In the genomic region with DNA sequence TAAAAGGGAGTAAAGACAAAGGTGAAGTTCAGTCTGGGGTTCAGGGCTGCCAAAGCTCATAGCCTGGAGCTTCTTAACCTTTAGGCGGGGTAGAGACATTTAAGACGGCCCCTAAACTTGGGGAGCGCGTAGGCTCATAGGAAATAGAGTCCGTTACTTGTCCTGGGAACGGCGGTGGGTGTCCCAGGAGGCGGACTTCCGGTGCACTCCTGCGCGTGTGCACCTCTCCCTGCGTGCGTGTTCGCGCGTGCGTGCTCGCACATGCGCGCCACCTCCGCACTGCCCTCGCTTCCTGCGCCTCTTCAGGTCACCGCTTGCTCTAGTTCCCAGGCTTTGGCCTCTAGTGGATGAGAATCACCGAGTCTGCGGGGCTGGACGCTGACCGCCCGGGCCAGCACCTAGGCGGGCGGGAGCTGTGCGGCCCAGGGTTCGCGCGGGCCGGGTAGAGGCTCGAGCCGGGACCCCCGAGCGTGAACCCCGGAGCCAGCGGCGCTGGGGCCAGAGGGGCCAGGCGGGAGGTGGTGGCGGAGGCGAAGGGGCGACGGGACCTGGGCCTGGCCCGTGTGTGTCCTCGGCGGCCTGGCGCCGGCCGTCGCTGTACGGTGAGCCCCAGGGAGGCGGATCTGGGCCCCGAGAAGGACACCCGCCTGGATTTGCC, we compare ENCODE assay signal across 8 cellular contexts. TPM values are rescaled to one million over a fixed set of nuclear protein-coding genes. Genes with fewer than 3 reads are reported as not detected.
DNase-seq lines count a peak whose midpoint lies in the region; ATAC-seq and TF ChIP-seq lines count a peak whose summit lies in the region.
"Not testable (repeated sequence)": the region's sequence is repeated elsewhere in the genome, so short reads cannot be mapped to it uniquely, and the experiment has no call there.

No MANE protein-coding gene starts in this region.

- H3K36me3 Mint-ChIP-seq in GM23338 (ENCODE audit: low read depth): peaks cover 25% of the 10 kb centered on the region
- H3K36me3 Mint-ChIP-seq in activated T-helper 17 cell treated with anti-CD3 and anti-CD28 coated beads, Interleukin-2, amount 50 U/mL, for 72 hours (ENCODE audit: low read depth): peaks cover 46% of the 10 kb centered on the region
- H3K36me3 Mint-ChIP-seq in naive thymus-derived CD4-positive, alpha-beta T cell: peaks cover 0 to 16% (median 5%) of the 10 kb centered on the region in 5 donors

- H3K4me3 ChIP-seq in GM23338 (peak overlapping the region; percentile 83), fibroblast of mammary gland (ENCODE audit: control insufficient read depth, low read depth, low read length) (peak overlapping the region; percentile 68)
- peak overlapping the region; percentile 73 for H3K4me3 ChIP-seq in naive thymus-derived CD4-positive, alpha-beta T cell (ENCODE audit: low read length)

- H2AFZ ChIP-seq in GM23338: peak overlapping the region; percentile 84; the same call in 1 of the 2 replicates

- H3K4me3 Mint-ChIP-seq in GM23338: peak overlapping the region; percentile 91
- peak overlapping the region; percentile 96 for H3K4me3 Mint-ChIP-seq in activated T-helper 17 cell treated with anti-CD3 and anti-CD28 coated beads, Interleukin-2, amount 50 U/mL, for 72 hours
- H3K4me3 Mint-ChIP-seq in naive thymus-derived CD4-positive, alpha-beta T cell: peak overlapping the region; percentile 84 to 98 (median 96)

- not testable (repeated sequence) for H3K36me3 ChIP-seq in GM23338 (ENCODE audit: insufficient read depth); naive thymus-derived CD4-positive, alpha-beta T cell (ENCODE audit: control insufficient read depth in 2 of 3, insufficient read depth in 3 of 3, low read length in 3 of 3)
- peaks cover 23% of the 10 kb centered on the region for H3K36me3 ChIP-seq in KOPT-K1 (ENCODE audit: insufficient read depth, low read length)

- not testable (repeated sequence) for H3K4me1 ChIP-seq in GM23338 (ENCODE audit: insufficient read depth); naive thymus-derived CD4-positive, alpha-beta T cell (ENCODE audit: control insufficient read depth in 2 of 2, insufficient read depth in 2 of 2, low read length in 2 of 2)

- peaks cover 31% of the 10 kb centered on the region for H3K79me2 ChIP-seq in GM23338 (replicated peaks; ENCODE audit: insufficient read depth)

- not testable (repeated sequence) for H3K27ac ChIP-seq in GM23338 (ENCODE audit: low read depth)
- peak overlapping the region; percentile 70 for H3K27ac ChIP-seq in KOPT-K1 (ENCODE audit: low read depth, low read length, poor library complexity, severe bottlenecking)
- H3K27ac ChIP-seq in naive thymus-derived CD4-positive, alpha-beta T cell (ENCODE audit: low read depth, low read length): peak overlapping the region; percentile 86

- H4K20me1 ChIP-seq in GM23338 (replicated peaks; ENCODE audit: insufficient read depth): not testable (repeated sequence)

- not testable (repeated sequence) for H3K9me3 Mint-ChIP-seq in GM23338; activated T-helper 17 cell treated with anti-CD3 and anti-CD28 coated beads, Interleukin-2, amount 50 U/mL, for 72 hours; naive thymus-derived CD4-positive, alpha-beta T cell

- intact Hi-C loops in naive thymus-derived CD4-positive, alpha-beta T cell (cut with micrococcal nuclease): loop anchor here (1.0 to 2.0 kb wide), 3 partner anchors 46 to 51 kb away; partner anchors contain the start of genes POM121 (in 2 of the 2) and TYW1B (in 1 of the 2)

- not testable (repeated sequence) for H3K9me2 ChIP-seq in GM23338 (ENCODE audit: insufficient read depth)

- peak overlapping the region; percentile 88 for H3K4me2 ChIP-seq in GM23338

- H3K9me3 ChIP-seq in KOPT-K1 (ENCODE audit: insufficient read depth, low read length, poor library complexity, severe bottlenecking); naive thymus-derived CD4-positive, alpha-beta T cell (ENCODE audit: control insufficient read depth in 2 of 3, low read length in 3 of 3): not testable (repeated sequence)

- POLR2A ChIA-PET in naive thymus-derived CD4-positive, alpha-beta T cell (lab: Charles Lee): interaction anchor here (1.2 kb wide), 1 partner anchor 49 kb away, joined by 4 read pairs; no protein-coding TSS in a partner anchor

- peak; percentile 99 for ATAC-seq in GM23338
- ATAC-seq in activated T-helper 17 cell treated with anti-CD3 and anti-CD28 coated beads, Interleukin-2, amount 50 U/mL, for 72 hours (replicated peaks): peak; percentile 100
- peak; percentile 100 for ATAC-seq in naive thymus-derived CD4-positive, alpha-beta T cell

- not testable (repeated sequence) for H3F3A ChIP-seq in GM23338 (replicated peaks; ENCODE audit: low read depth)

- peak; percentile 85 for DNase-seq in EH (ENCODE audit: low read depth)
- peak; percentile 94 for DNase-seq in GM23338 (ENCODE audit: low spot score)
- peak; percentile 95 for DNase-seq in RPMI8226
- peak; percentile 82 for DNase-seq in fibroblast of mammary gland (ENCODE audit: low read depth)
- peak; percentile 34 to 81 (median 70) for DNase-seq in naive thymus-derived CD4-positive, alpha-beta T cell
- peak; percentile 49 to 75 for DNase-seq in stimulated activated CD8-positive, alpha-beta memory T cell treated with anti-CD3 and anti-CD28 coated beads, Interleukin-7, amount 100 ng/mL, for 48 hours (ENCODE audit: extremely low read depth in 1 of 2, low read depth in 1 of 2)

- not testable (repeated sequence) for H3K27me3 Mint-ChIP-seq in GM23338 (ENCODE audit: insufficient read depth, low read depth, poor library complexity); activated T-helper 17 cell treated with anti-CD3 and anti-CD28 coated beads, Interleukin-2, amount 50 U/mL, for 72 hours; naive thymus-derived CD4-positive, alpha-beta T cell

- not testable (repeated sequence) for H3K27me3 ChIP-seq in GM23338 (ENCODE audit: insufficient read depth); naive thymus-derived CD4-positive, alpha-beta T cell (ENCODE audit: control insufficient read depth in 2 of 2, insufficient read depth in 2 of 2, low read length in 2 of 2)

- TF ChIP-seq CTCF in GM23338 (conservative IDR thresholded peaks at IDR 0.05; ENCODE audit: low read depth in 2 of 2); fibroblast of mammary gland (conservative IDR thresholded peaks at IDR 0.05; ENCODE audit: control insufficient read depth, insufficient read depth, low read depth, low read length): not testable (repeated sequence)

- H3K4me1 Mint-ChIP-seq in GM23338; activated T-helper 17 cell treated with anti-CD3 and anti-CD28 coated beads, Interleukin-2, amount 50 U/mL, for 72 hours: not testable (repeated sequence)
- peaks cover 6 to 27% (median 16%) of the 10 kb centered on the region in 7 donors for H3K4me1 Mint-ChIP-seq in naive thymus-derived CD4-positive, alpha-beta T cell

- H3K27ac Mint-ChIP-seq in GM23338: not testable (repeated sequence)
- peak overlapping the region; percentile 97 for H3K27ac Mint-ChIP-seq in activated T-helper 17 cell treated with anti-CD3 and anti-CD28 coated beads, Interleukin-2, amount 50 U/mL, for 72 hours
- H3K27ac Mint-ChIP-seq in naive thymus-derived CD4-positive, alpha-beta T cell: peak overlapping the region; percentile 65 to 96 (median 87)

- CTCF ChIA-PET in naive thymus-derived CD4-positive, alpha-beta T cell (lab: Charles Lee): not testable (repeated sequence)

TF ChIP-seq in GM23338, 12 proteins besides CTCF, POLR2A, EP300 and RAD21:
- peak; percentile 91 for TF ChIP-seq JUNB (IDR thresholded peaks at IDR 0.05; ENCODE audit: unreplicated experiment)
- peak; percentile 86 for TF ChIP-seq POLR2AphosphoS5 (IDR thresholded peaks at IDR 0.05; ENCODE audit: low read depth)
- TF ChIP-seq CREB1 (CRISPR knock-in tag; IDR thresholded peaks at IDR 0.05; ENCODE audit: low read depth): peak; percentile 85
- TF ChIP-seq, protein P1, sequence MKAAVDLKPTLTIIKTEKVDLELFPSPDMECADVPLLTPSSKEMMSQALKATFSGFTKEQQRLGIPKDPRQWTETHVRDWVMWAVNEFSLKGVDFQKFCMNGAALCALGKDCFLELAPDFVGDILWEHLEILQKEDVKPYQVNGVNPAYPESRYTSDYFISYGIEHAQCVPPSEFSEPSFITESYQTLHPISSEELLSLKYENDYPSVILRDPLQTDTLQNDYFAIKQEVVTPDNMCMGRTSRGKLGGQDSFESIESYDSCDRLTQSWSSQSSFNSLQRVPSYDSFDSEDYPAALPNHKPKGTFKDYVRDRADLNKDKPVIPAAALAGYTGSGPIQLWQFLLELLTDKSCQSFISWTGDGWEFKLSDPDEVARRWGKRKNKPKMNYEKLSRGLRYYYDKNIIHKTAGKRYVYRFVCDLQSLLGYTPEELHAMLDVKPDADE (IDR thresholded peaks at IDR 0.05): peak; percentile 66; the same call in 1 of the 2 replicates
TF ChIP-seq in GM23338: peak in this region for 4; not testable (repeated sequence) for 8.

RNA-seq across cellular contexts. Expression of gene POM121, which starts 45.7 kb away (rescaled TPM):
- total RNA-seq in GM23338 (2014; rRNA removed; shearing (Covaris generic)): 37.1 and 39.8 TPM in 2 replicates
- polyA plus RNA-seq in GM23338 (2016; fragmentation: Nextera tagmentation; extraction: Ambion mirVana): 24.1 and 24.5 TPM in 2 replicates
- total RNA-seq in activated T-helper 17 cell treated with anti-CD3 and anti-CD28 coated beads, Interleukin-2, amount 50 U/mL, for 72 hours: 100 to 1,000 TPM in 1 of 2 donors, 10 to 100 TPM in 1; 86.1 to 132 TPM
- total RNA-seq in naive thymus-derived CD4-positive, alpha-beta T cell: 10 to 100 TPM; 60.8 to 73.4 (median 64.8) TPM
- polyA plus RNA-seq in naive thymus-derived CD4-positive, alpha-beta T cell: 10 to 100 TPM; 10.9 to 19.8 TPM

RNA-seq across cellular contexts. Expression of gene TYW1B, which starts 51.2 kb away (rescaled TPM):
- total RNA-seq in GM23338 (2014; rRNA removed; shearing (Covaris generic)): 2.8 and 4.6 TPM in 2 replicates
- polyA plus RNA-seq in GM23338 (2016; fragmentation: Nextera tagmentation; extraction: Ambion mirVana): 5.6 and 6.2 TPM in 2 replicates
- 1 to 10 TPM; 2.0 to 2.9 TPM for total RNA-seq in activated T-helper 17 cell treated with anti-CD3 and anti-CD28 coated beads, Interleukin-2, amount 50 U/mL, for 72 hours
- total RNA-seq in naive thymus-derived CD4-positive, alpha-beta T cell: 1 to 10 TPM; 4.3 to 8.2 (median 6.3) TPM
- 1 to 10 TPM; 1.2 to 2.8 TPM for polyA plus RNA-seq in naive thymus-derived CD4-positive, alpha-beta T cell
